ENCODE assay signal across 8 cellular contexts in the genomic region with DNA sequence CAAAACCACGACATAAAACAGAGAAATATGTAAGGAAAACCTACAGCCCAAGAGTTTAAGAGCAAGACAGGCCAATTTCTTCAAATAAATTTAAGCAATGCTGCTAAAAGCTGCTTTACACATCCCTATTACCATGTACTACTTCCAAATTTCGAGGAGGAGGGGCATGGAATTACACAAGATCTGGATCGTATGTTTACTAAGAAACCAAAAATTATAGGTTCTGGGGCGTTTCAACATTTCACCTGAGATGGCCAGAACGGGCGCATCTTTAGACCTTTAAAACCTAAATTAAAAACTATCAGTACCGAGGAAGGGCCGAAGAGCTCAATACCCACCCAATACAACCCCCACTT.
DNase-seq lines count a peak whose midpoint lies in the region; ATAC-seq and TF ChIP-seq lines count a peak whose summit lies in the region.

No MANE protein-coding gene starts in this region.

- H3K4me1 Mint-ChIP-seq in nephron progenitor cell = peaks cover 39% of the 10 kb centered on the region

- H3K36me3 ChIP-seq in BLaER1 = peaks cover 46% of the 10 kb centered on the region
- peaks cover 6 to 18% of the 10 kb centered on the region in 2 donors for H3K36me3 ChIP-seq in duodenal mucosa (ENCODE audit: control insufficient read depth in 1 of 2, insufficient read depth in 2 of 2, low read length in 2 of 2)

- peaks cover 3% of the 10 kb centered on the region for H3K27me3 Mint-ChIP-seq in nephron progenitor cell (ENCODE audit: low read depth, poor library complexity)

- TF ChIP-seq CTCF in LNCaP clone FGC (IDR thresholded peaks at IDR 0.05; ENCODE audit: control insufficient read depth, extremely low read depth, insufficient read depth) (no peak), nephron progenitor cell (IDR thresholded peaks at IDR 0.05) (no peak)

- H3K27ac Mint-ChIP-seq in nephron progenitor cell = peak overlapping the region; percentile 99

- no peaks in the 10 kb centered on the region for H3K27me3 ChIP-seq in BLaER1
- H3K27me3 ChIP-seq in duodenal mucosa (ENCODE audit: control insufficient read depth in 1 of 2, insufficient read depth in 2 of 2, low read length in 2 of 2) = no peaks in the 10 kb centered on the region

- DNase-seq in LNCaP clone FGC (ENCODE audit: low read depth) = no peak
- DNase-seq in nephron progenitor cell = no peak
- DNase-seq in HUDEP-2 (lab: John Stamatoyannopoulos, UW; ENCODE audit: unreplicated experiment in 76 of 76) = no peak
- DNase-seq in NOMO-1 (lab: John Stamatoyannopoulos, UW; ENCODE audit: unreplicated experiment in 2 of 2) = no peak

- H3K4me1 ChIP-seq in BLaER1 = peaks cover 32% of the 10 kb centered on the region
- peaks cover 45 to 53% of the 10 kb centered on the region in 2 donors for H3K4me1 ChIP-seq in duodenal mucosa (ENCODE audit: control insufficient read depth in 1 of 2, insufficient read depth in 2 of 2, low read length in 2 of 2)

- peak overlapping the region; percentile 94 for H3K4me3 Mint-ChIP-seq in nephron progenitor cell

- peak overlapping the region; percentile 85 for H3K4me2 ChIP-seq in BLaER1

- H3K27ac ChIP-seq in BLaER1 (peak overlapping the region; percentile 97), duodenal mucosa (ENCODE audit: low read depth, low read length) (peak overlapping the region; percentile 98)

- H3K4me3 ChIP-seq in BLaER1 = peak overlapping the region; percentile 83
- H3K4me3 ChIP-seq in LNCaP clone FGC (ENCODE audit: low read depth, low read length) = peak overlapping the region; percentile 86
- peak overlapping the region; percentile 89 to 94 for H3K4me3 ChIP-seq in duodenal mucosa (ENCODE audit: low read depth in 1 of 2, low read length in 2 of 2)

- H3K9ac ChIP-seq in BLaER1 (peak overlapping the region; percentile 94), duodenal mucosa (ENCODE audit: low read depth in 1 of 2, low read length in 2 of 2) (peak overlapping the region; percentile 86 to 98)

- H3K9me3 ChIP-seq in BLaER1 (no peaks in the 10 kb centered on the region), duodenal mucosa (ENCODE audit: control insufficient read depth in 1 of 2, low read length in 2 of 2) (no peaks in the 10 kb centered on the region)

- H3K9me3 Mint-ChIP-seq in nephron progenitor cell = no peaks in the 10 kb centered on the region

- peaks cover 74% of the 10 kb centered on the region for H4K20me1 ChIP-seq in BLaER1

- ATAC-seq in GM21717 (IDR thresholded peaks at IDR 0.05; ENCODE audit: unreplicated experiment) (no peak), GM21390 (IDR thresholded peaks at IDR 0.05; ENCODE audit: unreplicated experiment) (no peak)

- peaks cover 47% of the 10 kb centered on the region for H3K36me3 Mint-ChIP-seq in nephron progenitor cell (ENCODE audit: low read depth)
